In genomic region chrX:116318672-116319071, GRCh38 we compare ENCODE assay signal across 17 cellular contexts.
A peak's percentile ranks its signal among the peaks of the same experiment; 100 is the strongest.
DNase-seq lines count a peak whose midpoint lies in the region; ATAC-seq, FAIRE-seq and TF ChIP-seq lines count a peak whose summit lies in the region.
"Had no signal": no experiment of that assay in that cellular context is flagged by ENCODE, and none has a peak within 500 bp of the region (broad histone marks: within the 10 kb centered on the region; RNA-seq: fewer than 3 reads in every experiment).

No MANE protein-coding gene starts in this region.

- no peak for TF ChIP-seq EP300 in A549 (IDR thresholded peaks at IDR 0.05)

- H3K9me3 ChIP-seq in A549, result no peaks in the 10 kb centered on the region
- no peaks in the 10 kb centered on the region for H3K9me3 ChIP-seq in trophoblast cell (ENCODE audit: insufficient read depth, low read depth, low read length)
- no peaks in the 10 kb centered on the region for H3K9me3 ChIP-seq in thyroid gland
- H3K9me3 ChIP-seq: BLaER1 had no signal

- WGBS in A549 (ENCODE audit: missing lambda C conversion rate), result 43% methylated on average over 1 of the region's 1 CpG
- WGBS in trophoblast cell (ENCODE audit: extremely low coverage, insufficient coverage, insufficient read length), result no CpG with 5 or more reads among the region's 1 CpG
- 83 to 100% methylated on average over 1 of the region's 1 CpG for WGBS in thyroid gland, 2 donors

- H4K12ac ChIP-seq in trophoblast cell (ENCODE audit: low read depth, low read length), result no peak overlapping the region

- FAIRE-seq in A549 (lab: Jason Lieb, UNC), result no peak
- FAIRE-seq in bronchial epithelial cell (lab: Jason Lieb, UNC), result peak; percentile 18
- FAIRE-seq: H54 had no signal

- ATAC-seq in A549 (peak in 1 of 2 experiments; percentile 26; a peak in 1 of 6 replicates), HG02981 (IDR thresholded peaks at IDR 0.05; ENCODE audit: unreplicated experiment) (no peak)
- ATAC-seq: CD8-positive, alpha-beta T cell had no signal

- H3K4me2 ChIP-seq in A549 (peak overlapping the region; percentile 25), trophoblast cell (ENCODE audit: low read length) (no peak overlapping the region)
- H3K4me2 ChIP-seq: BLaER1 had no signal

- H3K18ac ChIP-seq in trophoblast cell (ENCODE audit: low read length), result no peak overlapping the region

- TF ChIP-seq RAD21 in A549 (conservative IDR thresholded peaks at IDR 0.05 in 1 of 2, IDR thresholded peaks at IDR 0.05 in 1 of 2), result no peak

- no peak overlapping the region for H3K4ac ChIP-seq in trophoblast cell (ENCODE audit: low read depth, low read length)

- H3K27ac ChIP-seq in A549, result peak overlapping the region; percentile 40 to 57; a peak in 4 of 6 replicates
- no peak overlapping the region for H3K27ac ChIP-seq in trophoblast cell (ENCODE audit: low read depth, low read length)
- no peak overlapping the region for H3K27ac ChIP-seq in thyroid gland
- H3K27ac ChIP-seq: BLaER1 had no signal

- no peak for TF ChIP-seq POLR2A in A549 (IDR thresholded peaks at IDR 0.05; ENCODE audit: low read length)
- TF ChIP-seq POLR2A in thyroid gland (IDR thresholded peaks at IDR 0.05), result no peak

- POLR2A ChIA-PET in A549 (lab: Yijun Ruan, JAX), result no interaction called here

- H3K27me3 ChIP-seq in bronchial epithelial cell (ENCODE audit: control insufficient read depth, insufficient read depth, low read length), result no peaks in the 10 kb centered on the region
- no peaks in the 10 kb centered on the region for H3K27me3 ChIP-seq in trophoblast cell (ENCODE audit: insufficient read depth, low read length)
- H3K27me3 ChIP-seq in thyroid gland, result no peaks in the 10 kb centered on the region

- no peak overlapping the region for H2AFZ ChIP-seq in trophoblast cell (ENCODE audit: insufficient read depth, low read length, poor library complexity)

- no peak overlapping the region for H2BK5ac ChIP-seq in trophoblast cell (ENCODE audit: low read depth, low read length, poor library complexity)

- H3K14ac ChIP-seq in trophoblast cell (ENCODE audit: low read length), result no peak overlapping the region

- H3K4me1 ChIP-seq in A549, result peaks cover 7% of the 10 kb centered on the region
- H3K4me1 ChIP-seq in trophoblast cell (ENCODE audit: control insufficient read depth in 1 of 2, insufficient read depth in 2 of 2, low read length in 2 of 2), result peaks cover 7 to 9% of the 10 kb centered on the region in 2 experiments
- H3K4me1 ChIP-seq in thyroid gland, result peaks cover 0 to 3% of the 10 kb centered on the region in 2 donors
- H3K4me1 ChIP-seq: BLaER1 had no signal

- peaks cover 5% of the 10 kb centered on the region for H3K79me1 ChIP-seq in trophoblast cell (ENCODE audit: low read length)

- H2AK5ac ChIP-seq in trophoblast cell (ENCODE audit: low read length), result no peak overlapping the region

- H4K8ac ChIP-seq in trophoblast cell (ENCODE audit: low read depth, low read length), result no peak overlapping the region

- H2BK120ac ChIP-seq in trophoblast cell (ENCODE audit: insufficient read depth, low read length, poor library complexity), result no peak overlapping the region

- DNase-seq in A549 (ENCODE audit: low read depth in 1 of 2, low spot score in 1 of 2) (peak in 1 of 2 experiments; percentile 57), LoVo (ENCODE audit: low spot score) (peak; percentile 10), bronchial epithelial cell (ENCODE audit: low read depth) (peak; percentile 53), trophoblast cell (no peak), thyroid gland (no peak), iPS-NIHi11 (ENCODE audit: low spot score) (no peak), EL (no peak)
- DNase-seq: CD8-positive, alpha-beta T cell; HFFc6; Kasumi-1; NCI-H187; NCI-H345; NCI-H526 treated with DMSO at 0.1 percent for 48 hours; SIG-M5 had no signal

- no peaks in the 10 kb centered on the region for H3K36me3 ChIP-seq in bronchial epithelial cell (ENCODE audit: control insufficient read depth, insufficient read depth, low read length)
- H3K36me3 ChIP-seq in trophoblast cell (ENCODE audit: control insufficient read depth in 1 of 2, insufficient read depth in 2 of 2, low read length in 2 of 2), result no peaks in the 10 kb centered on the region
- H3K36me3 ChIP-seq in thyroid gland, result no peaks in the 10 kb centered on the region
- H3K36me3 ChIP-seq: BLaER1 had no signal

- H4K91ac ChIP-seq in trophoblast cell (ENCODE audit: low read depth, low read length), result peak overlapping the region; percentile 71

- H3K79me2 ChIP-seq in trophoblast cell (ENCODE audit: control insufficient read depth, insufficient read depth, low read length, poor library complexity), result no peaks in the 10 kb centered on the region

- TF ChIP-seq CTCF in A549 (IDR thresholded peaks at IDR 0.05) (no peak), bronchial epithelial cell (IDR thresholded peaks at IDR 0.05; ENCODE audit: insufficient read depth, low read length, severe bottlenecking) (no peak), thyroid gland (IDR thresholded peaks at IDR 0.05) (no peak)

- H3K9ac ChIP-seq in trophoblast cell (ENCODE audit: low read length), result no peak overlapping the region
- H3K9ac ChIP-seq: BLaER1 had no signal

- no peak overlapping the region for H3K4me3 ChIP-seq in A549
- H3K4me3 ChIP-seq in bronchial epithelial cell (ENCODE audit: low read depth, low read length), result no peak overlapping the region
- H3K4me3 ChIP-seq in trophoblast cell (ENCODE audit: low read depth, low read length), result no peak overlapping the region
- H3K4me3 ChIP-seq in thyroid gland (replicated peaks in 1 of 3), result no peak overlapping the region
- H3K4me3 ChIP-seq: BLaER1 had no signal

- intact Hi-C loops in thyroid gland (cut with DNase I), result no loop called here

- H2BK12ac ChIP-seq in trophoblast cell (ENCODE audit: low read length), result no peak overlapping the region

- CTCF ChIA-PET in A549 (lab: Yijun Ruan, JAX), result no interaction called here

- no peak overlapping the region for H3K23ac ChIP-seq in trophoblast cell (ENCODE audit: low read length)

TF ChIP-seq in A549, 52 proteins besides CTCF, POLR2A, EP300 and RAD21:
- TF ChIP-seq CHD4 (IDR thresholded peaks at IDR 0.05; ENCODE audit: borderline replicate concordance), result no peak
- TF ChIP-seq HMGXB4 (CRISPR knock-in tag; IDR thresholded peaks at IDR 0.05; ENCODE audit: borderline replicate concordance), result no peak
- TF ChIP-seq GATA3 (IDR thresholded peaks at IDR 0.05; ENCODE audit: borderline replicate concordance), result no peak
- no peak for TF ChIP-seq HOXB13 (CRISPR knock-in tag; IDR thresholded peaks at IDR 0.05; ENCODE audit: low read depth)
- no peak for TF ChIP-seq CEBPB (IDR thresholded peaks at IDR 0.05)
- no peak for TF ChIP-seq ELK1 (IDR thresholded peaks at IDR 0.05; ENCODE audit: low read depth, low read length)

Comparison
In these comparisons a context has a peak if more than half of its experiments do, and no peak if none do; other contexts are left out.
1. DNase-seq: peak in LoVo (single experiment) and bronchial epithelial cell (single experiment); none in trophoblast cell (0 of 2), thyroid gland (0 of 2), iPS-NIHi11 (single experiment) and EL (single experiment).
2. H3K27ac ChIP-seq: peak in A549 (2 of 2); none in trophoblast cell (single experiment) and thyroid gland (0 of 3).